Comparison of ENCODE assay signal across 10 cellular contexts in genomic region chrX:110418857-110419249, GRCh38.
DNase-seq lines count a peak whose midpoint lies in the region; ATAC-seq and TF ChIP-seq lines count a peak whose summit lies in the region.
"Had no signal": no experiment of that assay in that cellular context is flagged by ENCODE, and none has a peak within 500 bp of the region (broad histone marks: within the 10 kb centered on the region; RNA-seq: fewer than 3 reads in every experiment).

No MANE protein-coding gene starts in this region.

- H3K4me2 ChIP-seq in hepatocyte, result peak overlapping the region; percentile 62

- ATAC-seq in GM19023 (IDR thresholded peaks at IDR 0.05; ENCODE audit: unreplicated experiment) (no peak), HG02759 (IDR thresholded peaks at IDR 0.05; ENCODE audit: unreplicated experiment) (no peak)

- no peak overlapping the region for H2AFZ ChIP-seq in hepatocyte

- H3K9me2 ChIP-seq in hepatocyte (replicated peaks; ENCODE audit: insufficient read depth), result no peaks in the 10 kb centered on the region

- H3K27me3 ChIP-seq in hepatocyte, result no peaks in the 10 kb centered on the region

- no peaks in the 10 kb centered on the region for H3K36me3 ChIP-seq in hepatocyte (replicated peaks; ENCODE audit: insufficient read depth, low read depth)
- H3K36me3 ChIP-seq: heart left ventricle had no signal

- peak overlapping the region; percentile 88 for H3K27ac ChIP-seq in hepatocyte

- no peak overlapping the region for H3K4me3 ChIP-seq in hepatocyte
- H3K4me3 ChIP-seq: heart left ventricle had no signal

- 55% methylated on average over 9 of the region's 9 CpGs for WGBS in hepatocyte (ENCODE audit: low lambda C conversion rate, missing lambda C conversion rate)

- peak; percentile 20 to 29 for DNase-seq in SHP77 (lab: John Stamatoyannopoulos, UW)
- no peak for DNase-seq in SHP77 treated with DMSO at 0.1 percent for 48 hours (lab: John Stamatoyannopoulos, UW)
- peak; percentile 27 for DNase-seq in SW480 (ENCODE audit: low spot score)
- DNase-seq in hepatocyte (ENCODE audit: low spot score), result peak; percentile 58
- no peak for DNase-seq in RKO (ENCODE audit: low spot score)
- DNase-seq in mucosa of gallbladder (ENCODE audit: low spot score), result no peak
- DNase-seq: stimulated activated naive CD4-positive, alpha-beta T cell had no signal

- no peaks in the 10 kb centered on the region for H4K20me1 ChIP-seq in hepatocyte (ENCODE audit: insufficient read depth, poor library complexity, severe bottlenecking)

- no peak for TF ChIP-seq CTCF in hepatocyte (IDR thresholded peaks at IDR 0.05; ENCODE audit: poor library complexity)

- no peaks in the 10 kb centered on the region for H3K79me2 ChIP-seq in hepatocyte

- peaks cover 13% of the 10 kb centered on the region for H3K4me1 ChIP-seq in hepatocyte (ENCODE audit: insufficient read depth)
- H3K4me1 ChIP-seq: heart left ventricle had no signal

- no peaks in the 10 kb centered on the region for H3K9me3 ChIP-seq in hepatocyte (ENCODE audit: low read depth)
- H3K9me3 ChIP-seq: heart left ventricle had no signal

Comparison
In these comparisons a context has a peak if more than half of its experiments do, and no peak if none do; other contexts are left out.
1. DNase-seq: peak in SHP77 (2 of 2), SW480 (single experiment) and hepatocyte (single experiment); none in SHP77 treated with DMSO at 0.1 percent for 48 hours (single experiment), RKO (single experiment) and mucosa of gallbladder (single experiment).